ENCODE assay signal across 8 cellular contexts in genomic region chr9:83815120-83815519, GRCh38. TPM values are rescaled to one million over a fixed set of nuclear protein-coding genes. Genes with fewer than 3 reads are reported as not detected.
DNase-seq lines count a peak whose midpoint lies in the region; ATAC-seq, FAIRE-seq and TF ChIP-seq lines count a peak whose summit lies in the region.
"Not testable (repeated sequence)": the region's sequence is repeated elsewhere in the genome, so short reads cannot be mapped to it uniquely, and the experiment has no call there.
"Had no signal": no experiment of that assay in that cellular context is flagged by ENCODE, and none has a peak within 500 bp of the region (broad histone marks: within the 10 kb centered on the region; RNA-seq: fewer than 3 reads in every experiment).

No MANE protein-coding gene starts in this region.

- H3K9ac ChIP-seq in K562 (ENCODE audit: insufficient read depth in 1 of 2, low read depth in 2 of 2, low read length in 2 of 2); HepG2 (ENCODE audit: insufficient read depth, low read depth, low read length): not testable (repeated sequence)

- not testable (repeated sequence) for FAIRE-seq in K562 (lab: Jason Lieb, UNC); HepG2 (lab: Jason Lieb, UNC)

- ATAC-seq in CD4-positive, alpha-beta T cell (ENCODE audit: poor library complexity); WTC11; K562; HepG2: not testable (repeated sequence)

- 74% methylated on average over 4 of the region's 4 CpGs for WGBS in K562 (ENCODE audit: insufficient coverage, low coverage, missing lambda C conversion rate)
- WGBS in HepG2 (ENCODE audit: low lambda C conversion rate): 100% methylated on average over 4 of the region's 4 CpGs

- not testable (repeated sequence) for H3K27me3 ChIP-seq in CD4-positive, alpha-beta T cell (ENCODE audit: control insufficient read depth, insufficient read depth, low read length); K562 (ENCODE audit: control insufficient read depth in 2 of 2, insufficient read depth in 2 of 2, low read length in 2 of 2); HepG2 (ENCODE audit: control insufficient read depth in 1 of 2, insufficient read depth in 2 of 2, low read length in 2 of 2)

- peaks cover 12% of the 10 kb centered on the region for H3K36me3 Mint-ChIP-seq in CD4-positive, alpha-beta T cell (ENCODE audit: low read depth)
- not testable (repeated sequence) for H3K36me3 Mint-ChIP-seq in WTC11; nephron progenitor cell (ENCODE audit: low read depth); progenitor cell of endocrine pancreas (ENCODE audit: insufficient read depth)

- not testable (repeated sequence) for H3K27me3 Mint-ChIP-seq in CD4-positive, alpha-beta T cell; WTC11 (ENCODE audit: low read depth); progenitor cell of endocrine pancreas
- peaks cover 14% of the 10 kb centered on the region for H3K27me3 Mint-ChIP-seq in nephron progenitor cell (ENCODE audit: low read depth, poor library complexity)

- TF ChIP-seq CTCF in CD4-positive, alpha-beta T cell (IDR thresholded peaks at IDR 0.05); WTC11 (IDR thresholded peaks at IDR 0.05); K562 (IDR thresholded peaks at IDR 0.05 in 2 of 3, conservative IDR thresholded peaks at IDR 0.05 in 1 of 3; ENCODE audit: insufficient read depth in 2 of 3, low read depth in 1 of 3, low read length in 3 of 3); HepG2 (CRISPR knock-in tag; IDR thresholded peaks at IDR 0.05); nephron progenitor cell (IDR thresholded peaks at IDR 0.05); progenitor cell of endocrine pancreas (IDR thresholded peaks at IDR 0.05; ENCODE audit: unreplicated experiment): not testable (repeated sequence)

- not testable (repeated sequence) for BruUV-seq in K562 (replicated peaks; lab: Mats Ljungman, UMichigan); HepG2 (replicated peaks; lab: Mats Ljungman, UMichigan)

- H3K9me1 ChIP-seq in K562 (ENCODE audit: control insufficient read depth, insufficient read depth, low read length): not testable (repeated sequence)

- in situ Hi-C loops in K562 (cut with MboI); HepG2 (cut with HindIII; ENCODE audit: extremely low pct_ligation_motif_present, low pct_unique_long_range_greater_than_20kb): not testable (repeated sequence)

- H3K4me1 Mint-ChIP-seq in CD4-positive, alpha-beta T cell (ENCODE audit: low read depth): peaks cover 10% of the 10 kb centered on the region
- H3K4me1 Mint-ChIP-seq in WTC11, nephron progenitor cell: not testable (repeated sequence)
- peaks cover 16% of the 10 kb centered on the region for H3K4me1 Mint-ChIP-seq in progenitor cell of endocrine pancreas (ENCODE audit: low read depth)

- not testable (repeated sequence) for H3K27ac Mint-ChIP-seq in CD4-positive, alpha-beta T cell; WTC11; nephron progenitor cell; progenitor cell of endocrine pancreas

- POLR2A ChIA-PET in CD4-positive, alpha-beta T cell (lab: Charles Lee); WTC11 (lab: Charles Lee); K562 (lab: Yijun Ruan, JAX); HepG2 (lab: Yijun Ruan, JAX): not testable (repeated sequence)

- TF ChIP-seq EP300 in K562 (IDR thresholded peaks at IDR 0.05; ENCODE audit: low read length); HepG2 (IDR thresholded peaks at IDR 0.05; ENCODE audit: low read depth in 2 of 2, low read length in 2 of 2); HepG2 (CRISPR knock-in tag; IDR thresholded peaks at IDR 0.05; ENCODE audit: borderline replicate concordance): not testable (repeated sequence)

- CTCF ChIA-PET in CD4-positive, alpha-beta T cell (lab: Charles Lee); WTC11 (lab: Charles Lee); K562 (lab: Yijun Ruan, JAX; ENCODE audit: low intra/inter-chr PET ratio); HepG2 (lab: Yijun Ruan, JAX; ENCODE audit: low intra/inter-chr PET ratio, low total read pairs): not testable (repeated sequence)

- H4K20me1 ChIP-seq in K562 (replicated peaks; ENCODE audit: control insufficient read depth, insufficient read depth, low read length); HepG2 (ENCODE audit: insufficient read depth, low read length): not testable (repeated sequence)

- not testable (repeated sequence) for TF ChIP-seq POLR2A in K562 (conservative IDR thresholded peaks at IDR 0.05); HepG2 (IDR thresholded peaks at IDR 0.05; ENCODE audit: insufficient read depth in 1 of 2, low read depth in 2 of 2, low read length in 2 of 2)

- H3K4me2 ChIP-seq in K562 (ENCODE audit: insufficient read depth, low read length); HepG2 (ENCODE audit: low read depth, low read length): not testable (repeated sequence)

- not testable (repeated sequence) for H3K79me2 ChIP-seq in K562 (ENCODE audit: control insufficient read depth, insufficient read depth, low read length); HepG2 (ENCODE audit: insufficient read depth, low read length)

- not testable (repeated sequence) for H3K4me3 ChIP-seq in K562; HepG2 (replicated peaks in 1 of 3; ENCODE audit: insufficient read depth in 1 of 3, low read depth in 2 of 3, low read length in 3 of 3)

- intact Hi-C loops in CD4-positive, alpha-beta T cell (cut with DNase I, micrococcal nuclease): loop anchor here (2.0 to 10.0 kb wide), 4 partner anchors 107 to 1927 kb away; partner anchors contain the start of genes AGTPBP1 (in 1 of the 2), IDNK (in 1 of the 2), KIF27 (in 1 of the 2) and UBQLN1 (in 1 of the 2)
- intact Hi-C loops in K562 (cut with micrococcal nuclease): loop anchor here (10.0 kb wide), 3 partner anchors 110 to 190 kb away; partner anchors contain the start of genes IDNK, KIF27 and UBQLN1
- intact Hi-C loops in HepG2 (cut with micrococcal nuclease; ENCODE audit: unreplicated experiment): not testable (repeated sequence)

- H3K36me3 ChIP-seq in K562 (ENCODE audit: control insufficient read depth, insufficient read depth, low read length); HepG2 (replicated peaks in 1 of 2; ENCODE audit: control insufficient read depth in 1 of 2, insufficient read depth in 2 of 2, low read length in 2 of 2): not testable (repeated sequence)

- peak overlapping the region; percentile 56 for H3K4me3 Mint-ChIP-seq in CD4-positive, alpha-beta T cell
- H3K4me3 Mint-ChIP-seq in WTC11: not testable (repeated sequence)
- H3K4me3 Mint-ChIP-seq in nephron progenitor cell (peak overlapping the region; percentile 63), progenitor cell of endocrine pancreas (ENCODE audit: low read depth) (peak overlapping the region; percentile 25)

- H3K27ac ChIP-seq in CD4-positive, alpha-beta T cell (ENCODE audit: low read depth, low read length); K562 (ENCODE audit: extremely low read depth, low read depth, low read length); HepG2 (ENCODE audit: extremely low read length, insufficient read depth, low read length): not testable (repeated sequence)

- H3K9me3 ChIP-seq in CD4-positive, alpha-beta T cell (ENCODE audit: control insufficient read depth, low read length); K562 (replicated peaks; ENCODE audit: control insufficient read depth, insufficient read depth, low read depth, low read length); HepG2 (ENCODE audit: low read length): not testable (repeated sequence)

- H3K9me3 Mint-ChIP-seq in CD4-positive, alpha-beta T cell; WTC11; nephron progenitor cell; progenitor cell of endocrine pancreas (ENCODE audit: low read depth): not testable (repeated sequence)

- H2AFZ ChIP-seq in K562 (ENCODE audit: low read depth, low read length); HepG2 (ENCODE audit: low read length): not testable (repeated sequence)

- not testable (repeated sequence) for TF ChIP-seq RAD21 in K562 (CRISPR knock-in tag; conservative IDR thresholded peaks at IDR 0.05 in 1 of 2, IDR thresholded peaks at IDR 0.05 in 1 of 2); HepG2 (CRISPR knock-in tag; IDR thresholded peaks at IDR 0.05)

- DNase-seq in CD4-positive, alpha-beta T cell; WTC11 (ENCODE audit: low spot score); K562 (ENCODE audit: extremely low read depth in 1 of 4, low spot score in 3 of 4); HepG2 (ENCODE audit: low spot score); nephron progenitor cell; progenitor cell of endocrine pancreas (ENCODE audit: low spot score, unreplicated experiment): not testable (repeated sequence)
- DNase-seq in NCI-H69 (lab: John Stamatoyannopoulos, UW): peak; percentile 8

- not testable (repeated sequence) for H3K4me1 ChIP-seq in K562 (replicated peaks in 1 of 2; ENCODE audit: control insufficient read depth in 2 of 2, insufficient read depth in 2 of 2, low read length in 2 of 2); HepG2 (ENCODE audit: insufficient read depth, low read length)

RNA-seq across cellular contexts. Expression of gene GKAP1, which starts 2.4 kb away (rescaled TPM):
- total RNA-seq in CD4-positive, alpha-beta T cell: 1 to 10 TPM; 7.3 to 9.5 TPM
- total RNA-seq in WTC11 (2021) (6.1 to 8.0 TPM (median 7.8 TPM) in 3 replicates), K562 (2014; rRNA removed) (2.5 TPM in 2 replicates), K562 (2014; rRNA removed; fragmentation: Illumina TruSeq; extraction: Trizol) (2.2 and 2.4 TPM in 2 replicates), K562 (2015; rRNA removed; fragmentation: Illumina TruSeq; extraction: Trizol) (2.9 and 3.0 TPM in 2 replicates), K562 (2021) (2.2 and 2.7 TPM in 2 replicates), HepG2 (2016; rRNA removed; fragmentation: Illumina TruSeq; extraction: Trizol) (5.8 and 6.1 TPM in 2 replicates), progenitor cell of endocrine pancreas (22.0 and 22.9 TPM in 2 replicates)
- 1.9 and 5.4 TPM in 2 replicates for total RNA-seq in K562 (2011; cell fraction: chromatin; rRNA removed; ENCODE audit: low replicate concordance)
- total RNA-seq in K562 (2011; cell fraction: nucleolus; rRNA removed): 1.7 and 2.0 TPM in 2 replicates
- 1.2 and 2.9 TPM in 2 replicates for total RNA-seq in K562 (2011; cell fraction: nucleoplasm; rRNA removed)
- polyA plus RNA-seq in K562 (2011; rRNA removed) (3.0 and 3.8 TPM in 2 replicates), K562 (2014; fragmentation: Illumina TruSeq; extraction: Trizol) (3.2 and 3.4 TPM in 2 replicates), K562 (2014; fragmentation: Nextera tagmentation; extraction: Ambion mirVana) (1 to 10 TPM; 1.0 to 1.2 TPM), K562 (2014; rRNA removed) (2.1 and 2.9 TPM in 2 replicates), HepG2 (2011; rRNA removed) (3.8 and 5.6 TPM in 2 replicates)
- 0.30 and 0.74 TPM in 2 replicates for polyA plus RNA-seq in K562 (2011; cell fraction: cytosol; rRNA removed)
- polyA plus RNA-seq in K562 (2011; cell fraction: nucleus; rRNA removed): 0.73 and 1.00 TPM in 2 replicates
- 3.1 and 4.6 TPM in 2 replicates for polyA plus RNA-seq in K562 (2012)
- polyA minus RNA-seq in K562 (2011; rRNA and poly(A)+ RNA removed): 0.98 and 1.4 TPM in 2 replicates
- polyA minus RNA-seq in K562 (2011; cell fraction: cytosol; rRNA and poly(A)+ RNA removed): 1.0 TPM in 1 of 2 replicates, not detected in the other
- polyA minus RNA-seq in K562 (2011; cell fraction: nucleus; rRNA and poly(A)+ RNA removed): 0.94 and 2.3 TPM in 2 replicates
- total RNA-seq in HepG2 (2016; cell fraction: cytosol; rRNA removed; fragmentation: Illumina TruSeq; extraction: Trizol; ENCODE audit: low read depth): 11.8 and 12.3 TPM in 2 replicates
- total RNA-seq in HepG2 (2016; cell fraction: insoluble cytoplasmic fraction; rRNA removed; fragmentation: Illumina TruSeq; extraction: Trizol): 5.2 and 5.4 TPM in 2 replicates
- 6.2 and 7.9 TPM in 2 replicates for total RNA-seq in HepG2 (2016; cell fraction: membrane; rRNA removed; fragmentation: Illumina TruSeq; extraction: Trizol)
- total RNA-seq in HepG2 (2016; cell fraction: nucleus; rRNA removed; fragmentation: Illumina TruSeq; extraction: Trizol): 7.4 and 7.8 TPM in 2 replicates
- 1.4 and 2.3 TPM in 2 replicates for polyA plus RNA-seq in HepG2 (2011; cell fraction: cytosol; rRNA removed)
- 1.6 and 3.2 TPM in 2 replicates for polyA plus RNA-seq in HepG2 (2011; cell fraction: nucleus; rRNA removed)
- polyA plus RNA-seq in HepG2 (2012): 6.7 and 10.3 TPM in 2 replicates
- polyA plus RNA-seq in HepG2 (2016; cell fraction: cytosol; fragmentation: Illumina TruSeq; extraction: Trizol; ENCODE audit: low read depth): 2.9 and 3.4 TPM in 2 replicates
- 7.3 and 7.7 TPM in 2 replicates for polyA plus RNA-seq in HepG2 (2016; cell fraction: insoluble cytoplasmic fraction; fragmentation: Illumina TruSeq; extraction: Trizol; ENCODE audit: low read depth)
- polyA plus RNA-seq in HepG2 (2016; cell fraction: membrane; fragmentation: Illumina TruSeq; extraction: Trizol; ENCODE audit: low read depth): 3.4 and 4.2 TPM in 2 replicates
- 10.2 and 13.4 TPM in 2 replicates for polyA plus RNA-seq in HepG2 (2016; cell fraction: nucleus; fragmentation: Illumina TruSeq; extraction: Trizol; ENCODE audit: insufficient read depth, low read depth)
- 1.1 TPM in 1 of 2 replicates, not detected in the other for polyA minus RNA-seq in HepG2 (2011; rRNA and poly(A)+ RNA removed; ENCODE audit: low replicate concordance)
- 2.0 and 2.1 TPM in 2 replicates for polyA minus RNA-seq in HepG2 (2011; cell fraction: cytosol; rRNA and poly(A)+ RNA removed)
- polyA minus RNA-seq in HepG2 (2011; cell fraction: nucleus; rRNA and poly(A)+ RNA removed): 6.8 and 8.1 TPM in 2 replicates
- total RNA-seq: GM23248 had no signal
